In genomic region chr1:41407666-41408252, GRCh38 we compare ENCODE assay signal across 23 cellular contexts. TPM values are rescaled to one million over a fixed set of nuclear protein-coding genes. Genes with fewer than 3 reads are reported as not detected.
A peak's percentile ranks its signal among the peaks of the same experiment; 100 is the strongest.
DNase-seq lines count a peak whose midpoint lies in the region; ATAC-seq and TF ChIP-seq lines count a peak whose summit lies in the region.
"Had no signal": no experiment of that assay in that cellular context is flagged by ENCODE, and none has a peak within 500 bp of the region (broad histone marks: within the 10 kb centered on the region; RNA-seq: fewer than 3 reads in every experiment).

No MANE protein-coding gene starts in this region.

- no peak overlapping the region for H2BK12ac ChIP-seq in neuronal stem cell (ENCODE audit: low read length)

- peaks cover 11% of the 10 kb centered on the region for H3K27me3 Mint-ChIP-seq in brain
- H3K27me3 Mint-ChIP-seq in activated CD8-positive, alpha-beta memory T cell treated with anti-CD3 and anti-CD28 coated beads, Interleukin-2, amount 10 ng/mL, durations not matched to agents 7 days and 5 days = peaks cover 32% of the 10 kb centered on the region

- H3K36me3 ChIP-seq in heart right ventricle (no peaks in the 10 kb centered on the region), H7 (replicated peaks; ENCODE audit: control insufficient read depth, insufficient read depth, low read length) (no peaks in the 10 kb centered on the region), neuronal stem cell (replicated peaks in 1 of 2; ENCODE audit: control insufficient read depth in 2 of 2, insufficient read depth in 2 of 2, low read length in 2 of 2) (no peaks in the 10 kb centered on the region)
- H3K36me3 ChIP-seq: BE2C had no signal

- WGBS in heart right ventricle, 2 donors = 63 to 68% methylated on average over 14 of the region's 14 CpGs
- no CpG with 5 or more reads among the region's 14 CpGs for WGBS in neuronal stem cell (ENCODE audit: extremely low coverage in 2 of 2, insufficient read length in 2 of 2, insufficient replicate concordance in 1 of 2), 2 donors

- no peak overlapping the region for H4K8ac ChIP-seq in neuronal stem cell (ENCODE audit: low read depth, low read length)

- H3K9me3 ChIP-seq in heart right ventricle = peaks cover 0 to 6% (median 0%) of the 10 kb centered on the region in 11 donors
- H3K9me3 ChIP-seq in neuronal stem cell (replicated peaks in 1 of 2; ENCODE audit: control insufficient read depth in 2 of 2, insufficient read depth in 1 of 2, low read depth in 1 of 2, low read length in 2 of 2) = no peaks in the 10 kb centered on the region
- H3K9me3 ChIP-seq: A549, BE2C had no signal

- intact Hi-C loops in Right ventricle myocardium inferior (cut with DNase I) = no loop called here
- intact Hi-C loops in heart right ventricle (cut with DNase I) = no loop called here

- H3K9me3 Mint-ChIP-seq in brain = peaks cover 0 to 8% (median 7%) of the 10 kb centered on the region in 5 experiments
- no peaks in the 10 kb centered on the region for H3K9me3 Mint-ChIP-seq in activated CD8-positive, alpha-beta memory T cell treated with anti-CD3 and anti-CD28 coated beads, Interleukin-2, amount 10 ng/mL, durations not matched to agents 7 days and 5 days (ENCODE audit: low read depth)
- H3K9me3 Mint-ChIP-seq: H9, HFFc6 had no signal

- no peak overlapping the region for H2AK5ac ChIP-seq in neuronal stem cell (ENCODE audit: low read depth, low read length)

- DNase-seq in Right ventricle myocardium inferior (ENCODE audit: missing footprints) = peak; percentile 58
- DNase-seq in heart right ventricle = no peak
- peak; percentile 72 for DNase-seq in H7
- DNase-seq in neuronal stem cell (ENCODE audit: low spot score) = no peak
- no peak for DNase-seq in activated CD8-positive, alpha-beta memory T cell treated with anti-CD3 and anti-CD28 coated beads, Interleukin-2, amount 10 ng/mL, durations not matched to agents 7 days and 5 days
- no peak for DNase-seq in NCI-H2227 (lab: John Stamatoyannopoulos, UW; ENCODE audit: unreplicated experiment)
- DNase-seq: ACHN; AML-193; BE2C; C1 segment of cervical spinal cord; Calu3; CD4-positive, alpha-beta memory T cell; COR-L47; DMS153; DND-41; GOT3; H9; HFFc6 had no signal

- H3K4me2 ChIP-seq in neuronal stem cell (ENCODE audit: insufficient read depth, low read length, poor library complexity, severe bottlenecking) = no peak overlapping the region
- H3K4me2 ChIP-seq: A549 had no signal

- H3K27ac ChIP-seq in heart right ventricle = no peak overlapping the region
- no peak overlapping the region for H3K27ac ChIP-seq in neuronal stem cell (replicated peaks; ENCODE audit: low read length)
- H3K27ac ChIP-seq: 22Rv1, A549 had no signal

- H4K91ac ChIP-seq in neuronal stem cell (ENCODE audit: low read depth, low read length, poor library complexity) = no peak overlapping the region

- H2AFZ ChIP-seq in neuronal stem cell (ENCODE audit: low read length) = no peak overlapping the region

- H3K4ac ChIP-seq in neuronal stem cell (ENCODE audit: low read length) = no peak overlapping the region

- no peaks in the 10 kb centered on the region for H3K79me1 ChIP-seq in neuronal stem cell (ENCODE audit: low read depth, low read length)

- peak overlapping the region in 3 of 5 experiments; percentile 21 to 30 (median 30) for H3K4me3 Mint-ChIP-seq in brain
- no peak overlapping the region for H3K4me3 Mint-ChIP-seq in activated CD8-positive, alpha-beta memory T cell treated with anti-CD3 and anti-CD28 coated beads, Interleukin-2, amount 10 ng/mL, durations not matched to agents 7 days and 5 days
- H3K4me3 Mint-ChIP-seq: CD4-positive, alpha-beta memory T cell; H9; HFFc6 had no signal

- peak overlapping the region; percentile 58 for H3K18ac ChIP-seq in neuronal stem cell (ENCODE audit: low read length)

- H3K14ac ChIP-seq in neuronal stem cell (ENCODE audit: low read length) = no peak overlapping the region

- H3K4me1 ChIP-seq in heart right ventricle (peaks cover 0 to 9% (median 4%) of the 10 kb centered on the region in 9 donors), neuronal stem cell (ENCODE audit: control insufficient read depth in 2 of 2, insufficient read depth in 1 of 2, low read depth in 1 of 2, low read length in 2 of 2) (peaks cover 2 to 4% of the 10 kb centered on the region in 2 donors)

- H3K27me3 ChIP-seq in heart right ventricle (peaks cover 0 to 34% (median 22%) of the 10 kb centered on the region in 7 donors), H7 (ENCODE audit: control insufficient read depth, insufficient read depth, low read length) (peaks cover 10% of the 10 kb centered on the region; the same call in 1 of the 2 replicates), neuronal stem cell (ENCODE audit: control insufficient read depth in 3 of 3, insufficient read depth in 3 of 3, low read depth in 1 of 3, low read length in 3 of 3) (peaks cover 0 to 50% (median 2%) of the 10 kb centered on the region in 3 experiments)
- H3K27me3 ChIP-seq: BE2C had no signal

- peaks cover 87% of the 10 kb centered on the region for H3K4me1 Mint-ChIP-seq in brain
- no peaks in the 10 kb centered on the region for H3K4me1 Mint-ChIP-seq in activated CD8-positive, alpha-beta memory T cell treated with anti-CD3 and anti-CD28 coated beads, Interleukin-2, amount 10 ng/mL, durations not matched to agents 7 days and 5 days
- H3K4me1 Mint-ChIP-seq: CD4-positive, alpha-beta memory T cell had no signal

- CTCF ChIA-PET in activated CD8-positive, alpha-beta memory T cell treated with anti-CD3 and anti-CD28 coated beads, Interleukin-2, amount 10 ng/mL, durations not matched to agents 7 days and 5 days (lab: Charles Lee) = interaction anchor here (1.2 kb wide), 1 partner anchor 8 kb away, joined by 3 read pairs; no protein-coding TSS in a partner anchor

- H3K27ac Mint-ChIP-seq in brain = peak overlapping the region in 4 of 5 experiments; percentile 64 to 90 (median 86)
- no peak overlapping the region for H3K27ac Mint-ChIP-seq in activated CD8-positive, alpha-beta memory T cell treated with anti-CD3 and anti-CD28 coated beads, Interleukin-2, amount 10 ng/mL, durations not matched to agents 7 days and 5 days
- H3K27ac Mint-ChIP-seq: CD4-positive, alpha-beta memory T cell; H9; HFFc6 had no signal

- no peak overlapping the region for H2BK5ac ChIP-seq in neuronal stem cell (ENCODE audit: low read length)

- H3K4me3 ChIP-seq in heart right ventricle (no peak overlapping the region), H7 (ENCODE audit: insufficient read depth, low read depth, low read length) (no peak overlapping the region), neuronal stem cell (ENCODE audit: low read length in 2 of 2) (no peak overlapping the region)
- H3K4me3 ChIP-seq: A549 had no signal

- TF ChIP-seq CTCF in heart right ventricle (IDR thresholded peaks at IDR 0.05) (no peak), brain (conservative IDR thresholded peaks at IDR 0.05) (no peak)

- no peak overlapping the region for H2BK120ac ChIP-seq in neuronal stem cell (ENCODE audit: low read depth, low read length)

- no peak overlapping the region for H3K9ac ChIP-seq in neuronal stem cell (ENCODE audit: low read depth, low read length, poor library complexity)

- peaks cover 5% of the 10 kb centered on the region for H3K36me3 Mint-ChIP-seq in brain
- H3K36me3 Mint-ChIP-seq in activated CD8-positive, alpha-beta memory T cell treated with anti-CD3 and anti-CD28 coated beads, Interleukin-2, amount 10 ng/mL, durations not matched to agents 7 days and 5 days = no peaks in the 10 kb centered on the region
- H3K36me3 Mint-ChIP-seq: CD4-positive, alpha-beta memory T cell had no signal

- ATAC-seq in Right ventricle myocardium inferior (no peak), heart right ventricle (no peak), GM21825 (IDR thresholded peaks at IDR 0.05; ENCODE audit: unreplicated experiment) (no peak)
- no peak for ATAC-seq in activated CD8-positive, alpha-beta memory T cell treated with anti-CD3 and anti-CD28 coated beads, Interleukin-2, amount 10 ng/mL, durations not matched to agents 7 days and 5 days
- ATAC-seq: A549, HCT116 had no signal

- no peak overlapping the region for H3K23ac ChIP-seq in neuronal stem cell (ENCODE audit: low read depth, low read length, poor library complexity)

- no peak overlapping the region for H2BK15ac ChIP-seq in neuronal stem cell (ENCODE audit: low read length)

RNA-seq across cellular contexts. Expression of gene FOXO6, which starts 46.5 kb away (rescaled TPM):
- total RNA-seq in Right ventricle myocardium inferior (4.5 TPM), heart right ventricle (1 to 10 TPM in 8 of 10 donors, under 1 TPM in 2; 0.30 to 2.6 (median 1.4) TPM)
- polyA plus RNA-seq in heart right ventricle (under 1 TPM; 0.77 to 0.95 TPM), brain (ENCODE audit: insufficient read depth, low read depth, low replicate concordance) (8.1 TPM)
- 0.97 and 1.00 TPM in 2 replicates for total RNA-seq in H7 (2014; rRNA removed; shearing (Covaris generic))
- polyA plus RNA-seq in neuronal stem cell (2013, experiment 1 of 2) = 3.4 TPM
- polyA plus RNA-seq in neuronal stem cell (2013, experiment 2 of 2) = 3.1 TPM
- not detected for total RNA-seq in activated CD8-positive, alpha-beta memory T cell treated with anti-CD3 and anti-CD28 coated beads, Interleukin-2, amount 10 ng/mL, durations not matched to agents 7 days and 5 days
- total RNA-seq: CD4-positive, alpha-beta memory T cell had no signal
- polyA plus RNA-seq: CD4-positive, alpha-beta memory T cell had no signal

Comparison
In these comparisons a context has a peak if more than half of its experiments do, and no peak if none do; other contexts are left out.
1. DNase-seq: peak in Right ventricle myocardium inferior (single experiment) and H7 (single experiment); none in heart right ventricle (0 of 2), neuronal stem cell (single experiment), activated CD8-positive, alpha-beta memory T cell treated with anti-CD3 and anti-CD28 coated beads, Interleukin-2, amount 10 ng/mL, durations not matched to agents 7 days and 5 days (single experiment) and NCI-H2227 (single experiment).